In genomic region chr19:40610396-40611064, GRCh38 we compare ENCODE assay signal across 1 cellular context.
TF ChIP-seq lines count a peak whose summit lies in the region.

No MANE protein-coding gene starts in this region.

TF ChIP-seq in A549, 52 proteins besides CTCF, POLR2A, EP300 and RAD21:
- no peak for TF ChIP-seq HMGXB4 (CRISPR knock-in tag; IDR thresholded peaks at IDR 0.05; ENCODE audit: borderline replicate concordance)
- no peak for TF ChIP-seq RNF2 (IDR thresholded peaks at IDR 0.05; ENCODE audit: borderline replicate concordance, low read depth)
- no peak for TF ChIP-seq GATA3 (IDR thresholded peaks at IDR 0.05; ENCODE audit: borderline replicate concordance)
- TF ChIP-seq HOXB5 (CRISPR knock-in tag; IDR thresholded peaks at IDR 0.05) = no peak
- TF ChIP-seq KDM1A (IDR thresholded peaks at IDR 0.05; ENCODE audit: low read depth) = no peak
- peak; percentile 41; the same call in 1 of the 2 replicates for TF ChIP-seq NFE2L2 (conservative IDR thresholded peaks at IDR 0.05; ENCODE audit: low read length)
- no peak for TF ChIP-seq BHLHE40 (IDR thresholded peaks at IDR 0.05; ENCODE audit: low read depth, low read length)
- no peak for TF ChIP-seq HOXA7 (CRISPR knock-in tag; IDR thresholded peaks at IDR 0.05)
- peak; percentile 84 for TF ChIP-seq MAFK (IDR thresholded peaks at IDR 0.05; ENCODE audit: partially characterized antibody)
